14 cellular contexts compared by ENCODE assay signal in the genomic region with DNA sequence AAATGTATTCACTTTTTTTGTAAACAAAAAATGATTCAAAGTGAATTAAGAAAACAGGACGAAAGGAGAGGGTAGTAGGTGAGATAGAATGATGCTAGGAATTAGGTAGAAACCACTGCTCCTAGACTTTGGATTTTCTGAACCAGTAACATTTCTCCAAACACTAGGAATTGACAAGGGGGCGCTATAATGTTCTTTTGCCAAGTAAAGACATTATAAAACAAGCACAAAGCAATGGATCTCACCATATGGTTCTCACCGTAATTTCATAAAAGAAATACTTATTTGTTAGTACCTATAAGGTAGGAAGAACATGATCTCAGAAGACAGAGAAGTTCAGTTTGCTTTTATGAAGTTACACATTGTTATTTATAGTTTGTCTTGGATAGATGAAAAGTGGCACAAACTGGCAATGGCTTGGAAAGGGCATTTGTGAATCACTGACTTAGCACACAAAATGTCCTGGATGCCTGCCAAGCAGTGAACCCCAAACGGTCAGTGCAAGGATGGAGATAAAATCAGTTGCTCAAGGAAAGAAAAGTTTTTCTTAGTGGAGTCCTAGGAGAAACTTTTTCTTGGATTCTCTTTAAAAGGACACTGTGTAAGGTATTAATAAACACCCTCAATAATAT. TPM values are rescaled to one million over a fixed set of nuclear protein-coding genes. Genes with fewer than 3 reads are reported as not detected.
DNase-seq lines count a peak whose midpoint lies in the region; ATAC-seq and TF ChIP-seq lines count a peak whose summit lies in the region.
"Had no signal": no experiment of that assay in that cellular context is flagged by ENCODE, and none has a peak within 500 bp of the region (broad histone marks: within the 10 kb centered on the region; RNA-seq: fewer than 3 reads in every experiment).

No MANE protein-coding gene starts in this region.

- H3K4me1 Mint-ChIP-seq in activated CD4-positive, alpha-beta memory T cell treated with anti-CD3 and anti-CD28 coated beads, Interleukin-2, amount 10 ng/mL, durations not matched to agents 7 days and 5 days = peaks cover 6% of the 10 kb centered on the region
- H3K4me1 Mint-ChIP-seq: nephron progenitor cell had no signal

- in situ Hi-C loops in transverse colon (cut with MboI; ENCODE audit: low pct_ligation_motif_present in 1 of 4, low pct_unique_long_range_greater_than_20kb in 1 of 4, low sequenced_read_pairs in 3 of 4) = loop anchor here in 2 of 4 donors (25.0 kb wide), 2 partner anchors 130 to 155 kb away; no protein-coding TSS in a partner anchor

- POLR2A ChIA-PET in activated CD4-positive, alpha-beta memory T cell treated with anti-CD3 and anti-CD28 coated beads, Interleukin-2, amount 10 ng/mL, durations not matched to agents 7 days and 5 days (lab: Charles Lee) = no interaction called here

- intact Hi-C loops in transverse colon (cut with DNase I; ENCODE audit: low total_unique reads) = no loop called here

- no peaks in the 10 kb centered on the region for H3K9me3 Mint-ChIP-seq in activated CD4-positive, alpha-beta memory T cell treated with anti-CD3 and anti-CD28 coated beads, Interleukin-2, amount 10 ng/mL, durations not matched to agents 7 days and 5 days
- H3K9me3 Mint-ChIP-seq: activated naive CD8-positive, alpha-beta T cell treated with anti-CD3 and anti-CD28 coated beads for 36 hours; nephron progenitor cell had no signal

- no peaks in the 10 kb centered on the region for H3K27me3 ChIP-seq in transverse colon

- H3K27me3 Mint-ChIP-seq in activated CD4-positive, alpha-beta memory T cell treated with anti-CD3 and anti-CD28 coated beads, Interleukin-2, amount 10 ng/mL, durations not matched to agents 7 days and 5 days = peaks cover 23% of the 10 kb centered on the region
- H3K27me3 Mint-ChIP-seq: activated naive CD8-positive, alpha-beta T cell treated with anti-CD3 and anti-CD28 coated beads for 36 hours had no signal

- 53 to 66% methylated on average over 4 of the region's 4 CpGs for WGBS in transverse colon (ENCODE audit: low coverage in 1 of 2), 2 donors

- H3K27ac Mint-ChIP-seq in activated CD4-positive, alpha-beta memory T cell treated with anti-CD3 and anti-CD28 coated beads, Interleukin-2, amount 10 ng/mL, durations not matched to agents 7 days and 5 days = no peak overlapping the region
- H3K27ac Mint-ChIP-seq: activated naive CD8-positive, alpha-beta T cell treated with anti-CD3 and anti-CD28 coated beads for 36 hours; nephron progenitor cell had no signal

- peak overlapping the region in 3 of 4 donors; percentile 3 to 48 (median 23) for H3K27ac ChIP-seq in transverse colon
- H3K27ac ChIP-seq: epithelial cell of prostate had no signal

- no peaks in the 10 kb centered on the region for H3K36me3 Mint-ChIP-seq in activated CD4-positive, alpha-beta memory T cell treated with anti-CD3 and anti-CD28 coated beads, Interleukin-2, amount 10 ng/mL, durations not matched to agents 7 days and 5 days (ENCODE audit: low read depth)
- H3K36me3 Mint-ChIP-seq: activated naive CD8-positive, alpha-beta T cell treated with anti-CD3 and anti-CD28 coated beads for 36 hours had no signal

- ATAC-seq in GM21447 (IDR thresholded peaks at IDR 0.05; ENCODE audit: unreplicated experiment) = no peak

- no peak for TF ChIP-seq EP300 in transverse colon (IDR thresholded peaks at IDR 0.05; ENCODE audit: low read depth)

- H3K36me3 ChIP-seq in transverse colon = no peaks in the 10 kb centered on the region

- no peak overlapping the region for H3K4me3 Mint-ChIP-seq in activated CD4-positive, alpha-beta memory T cell treated with anti-CD3 and anti-CD28 coated beads, Interleukin-2, amount 10 ng/mL, durations not matched to agents 7 days and 5 days
- H3K4me3 Mint-ChIP-seq: activated naive CD8-positive, alpha-beta T cell treated with anti-CD3 and anti-CD28 coated beads for 36 hours; nephron progenitor cell had no signal

- no peak for TF ChIP-seq POLR2A in transverse colon (IDR thresholded peaks at IDR 0.05)

- peaks cover 8 to 29% (median 22%) of the 10 kb centered on the region in 4 donors for H3K4me1 ChIP-seq in transverse colon
- H3K4me1 ChIP-seq: Caco-2 had no signal

- TF ChIP-seq CTCF in fibroblast of pulmonary artery (IDR thresholded peaks at IDR 0.05; ENCODE audit: low read length, missing control alignments) (peak; percentile 10), transverse colon (IDR thresholded peaks at IDR 0.05) (no peak)

- H3K9me3 ChIP-seq in transverse colon = no peaks in the 10 kb centered on the region
- H3K9me3 ChIP-seq: Caco-2 had no signal

- CTCF ChIA-PET in activated CD4-positive, alpha-beta memory T cell treated with anti-CD3 and anti-CD28 coated beads, Interleukin-2, amount 10 ng/mL, durations not matched to agents 7 days and 5 days (lab: Charles Lee) = no interaction called here

- peak; percentile 1 for DNase-seq in NCI-H82 treated with DMSO at 0.1 percent for 48 hours (lab: John Stamatoyannopoulos, UW; ENCODE audit: unreplicated experiment)
- DNase-seq in NCI-H82 (lab: John Stamatoyannopoulos, UW) = no peak
- DNase-seq in OCI-M1 (lab: John Stamatoyannopoulos, UW) = peak; percentile 23
- DNase-seq in fibroblast of pulmonary artery (ENCODE audit: low read depth) = no peak
- DNase-seq in transverse colon = no peak
- DNase-seq in NCI-H226 = no peak
- DNase-seq in activated CD4-positive, alpha-beta memory T cell treated with anti-CD3 and anti-CD28 coated beads, Interleukin-2, amount 10 ng/mL, durations not matched to agents 7 days and 5 days = no peak
- DNase-seq: activated CD4-positive, CD25-positive, alpha-beta regulatory T cell; activated naive CD8-positive, alpha-beta T cell treated with anti-CD3 and anti-CD28 coated beads for 36 hours; Caco-2; nephron progenitor cell; stimulated activated naive CD4-positive, alpha-beta T cell had no signal

- H3K4me3 ChIP-seq in fibroblast of pulmonary artery (replicated peaks; ENCODE audit: low read depth, low read length) (no peak overlapping the region), transverse colon (no peak overlapping the region)

RNA-seq across cellular contexts. Expression of gene TBC1D1, which starts 8.1 kb away (rescaled TPM):
- total RNA-seq in transverse colon = 100 to 1,000 TPM; 122 to 258 (median 139) TPM
- 10 to 100 TPM; 58.8 to 62.3 TPM for total RNA-seq in activated CD4-positive, alpha-beta memory T cell treated with anti-CD3 and anti-CD28 coated beads, Interleukin-2, amount 10 ng/mL, durations not matched to agents 7 days and 5 days

RNA-seq across cellular contexts. Expression of gene PGM2, which starts 56.3 kb away (rescaled TPM):
- total RNA-seq in transverse colon = 10 to 100 TPM in 2 of 4 donors, 1 to 10 TPM in 2; 5.8 to 21.0 (median 14.7) TPM
- 10 to 100 TPM; 30.6 to 37.4 TPM for total RNA-seq in activated CD4-positive, alpha-beta memory T cell treated with anti-CD3 and anti-CD28 coated beads, Interleukin-2, amount 10 ng/mL, durations not matched to agents 7 days and 5 days

Comparison
In these comparisons a context has a peak if more than half of its experiments do, and no peak if none do; other contexts are left out.
1. DNase-seq: peak in NCI-H82 treated with DMSO at 0.1 percent for 48 hours (single experiment) and OCI-M1 (single experiment); none in NCI-H82 (single experiment), fibroblast of pulmonary artery (single experiment), transverse colon (single experiment), NCI-H226 (single experiment) and activated CD4-positive, alpha-beta memory T cell treated with anti-CD3 and anti-CD28 coated beads, Interleukin-2, amount 10 ng/mL, durations not matched to agents 7 days and 5 days (single experiment).